Comparison of ENCODE assay signal across 14 cellular contexts in genomic region chr16:68367891-68368601, GRCh38. TPM values are rescaled to one million over a fixed set of nuclear protein-coding genes. Genes with fewer than 3 reads are reported as not detected.
DNase-seq lines count a peak whose midpoint lies in the region; ATAC-seq lines count a peak whose summit lies in the region.
"Had no signal": no experiment of that assay in that cellular context is flagged by ENCODE, and none has a peak within 500 bp of the region (broad histone marks: within the 10 kb centered on the region; RNA-seq: fewer than 3 reads in every experiment).

No MANE protein-coding gene starts in this region.

- no peaks in the 10 kb centered on the region for H3K27me3 Mint-ChIP-seq in CD4-positive, alpha-beta memory T cell
- H3K27me3 Mint-ChIP-seq in activated CD8-positive, alpha-beta T cell treated with anti-CD3 and anti-CD28 coated beads, Interleukin-2, amount 10 ng/mL, durations not matched to agents 7 days and 5 days (ENCODE audit: low read depth), result peaks cover 23% of the 10 kb centered on the region
- peaks cover 0 to 43% (median 0%) of the 10 kb centered on the region in 5 donors for H3K27me3 Mint-ChIP-seq in naive thymus-derived CD4-positive, alpha-beta T cell

- ATAC-seq in GM21717 (IDR thresholded peaks at IDR 0.05; ENCODE audit: unreplicated experiment), result peak; percentile 23
- peak; percentile 3 for ATAC-seq in activated CD8-positive, alpha-beta T cell treated with anti-CD3 and anti-CD28 coated beads, Interleukin-2, amount 10 ng/mL, durations not matched to agents 7 days and 5 days
- no peak for ATAC-seq in naive thymus-derived CD4-positive, alpha-beta T cell
- no peak for ATAC-seq in GM21423 (IDR thresholded peaks at IDR 0.05; ENCODE audit: unreplicated experiment)
- ATAC-seq: psoas muscle had no signal

- peaks cover 57% of the 10 kb centered on the region for H3K4me1 ChIP-seq in CD4-positive, alpha-beta memory T cell (ENCODE audit: insufficient read depth, low read length)
- H3K4me1 ChIP-seq in naive thymus-derived CD4-positive, alpha-beta T cell (ENCODE audit: control insufficient read depth in 2 of 2, insufficient read depth in 2 of 2, low read length in 2 of 2), result peaks cover 23 to 51% of the 10 kb centered on the region in 2 donors
- H3K4me1 ChIP-seq: psoas muscle had no signal

- H3K4me1 Mint-ChIP-seq in CD4-positive, alpha-beta memory T cell, result peaks cover 21 to 63% (median 45%) of the 10 kb centered on the region in 4 donors
- H3K4me1 Mint-ChIP-seq in activated CD8-positive, alpha-beta T cell treated with anti-CD3 and anti-CD28 coated beads, Interleukin-2, amount 10 ng/mL, durations not matched to agents 7 days and 5 days (ENCODE audit: low read depth), result peaks cover 53% of the 10 kb centered on the region
- H3K4me1 Mint-ChIP-seq in naive thymus-derived CD4-positive, alpha-beta T cell, result peaks cover 39 to 58% (median 48%) of the 10 kb centered on the region in 7 donors

- intact Hi-C loops in CD4-positive, alpha-beta memory T cell (cut with micrococcal nuclease), result no loop called here
- intact Hi-C loops in naive thymus-derived CD4-positive, alpha-beta T cell (cut with micrococcal nuclease), result loop anchor here (1.0 to 5.0 kb wide), 4 partner anchors 12 to 142 kb away; partner anchors contain the start of gene SMPD3 (in 1 of the 2)

- peak overlapping the region in 7 of 8 donors; percentile 32 to 75 (median 63) for H3K4me3 Mint-ChIP-seq in CD4-positive, alpha-beta memory T cell
- peak overlapping the region; percentile 61 for H3K4me3 Mint-ChIP-seq in activated CD8-positive, alpha-beta T cell treated with anti-CD3 and anti-CD28 coated beads, Interleukin-2, amount 10 ng/mL, durations not matched to agents 7 days and 5 days
- peak overlapping the region; percentile 51 to 74 (median 64) for H3K4me3 Mint-ChIP-seq in naive thymus-derived CD4-positive, alpha-beta T cell
- H3K4me3 Mint-ChIP-seq: activated T-cell treated with anti-CD3 and anti-CD28 coated beads, Interleukin-2, amount 50 U/mL, for 4 hours had no signal

- no peak overlapping the region for H3K4me3 ChIP-seq in CD4-positive, alpha-beta memory T cell (ENCODE audit: low read length in 2 of 2)
- no peak overlapping the region for H3K4me3 ChIP-seq in naive thymus-derived CD4-positive, alpha-beta T cell (ENCODE audit: low read length)
- H3K4me3 ChIP-seq: psoas muscle had no signal

- no peaks in the 10 kb centered on the region for H3K36me3 ChIP-seq in CD4-positive, alpha-beta memory T cell (ENCODE audit: insufficient read depth, low read length)
- H3K36me3 ChIP-seq in naive thymus-derived CD4-positive, alpha-beta T cell (ENCODE audit: control insufficient read depth in 2 of 3, insufficient read depth in 3 of 3, low read length in 3 of 3), result no peaks in the 10 kb centered on the region

- CTCF ChIA-PET in CD4-positive, alpha-beta memory T cell (lab: Charles Lee; ENCODE audit: partially characterized antibody), result interaction anchor here (0.7 to 4.1 kb wide), 8 partner anchors 8 to 152 kb away, joined by 3 to 14 read pairs (median 4); no protein-coding TSS in a partner anchor
- CTCF ChIA-PET in activated CD8-positive, alpha-beta T cell treated with anti-CD3 and anti-CD28 coated beads, Interleukin-2, amount 10 ng/mL, durations not matched to agents 7 days and 5 days (lab: Charles Lee), result interaction anchor here (0.6 to 5.0 kb wide), 13 partner anchors 10 to 153 kb away, joined by 3 to 34 read pairs (median 4); partner anchors contain the start of gene SLC7A6
- CTCF ChIA-PET in naive thymus-derived CD4-positive, alpha-beta T cell (lab: Charles Lee), result interaction anchor here (1.5 kb wide), 1 partner anchor 13 kb away, joined by 5 read pairs; no protein-coding TSS in a partner anchor

- H3K27me3 ChIP-seq in CD4-positive, alpha-beta memory T cell (ENCODE audit: insufficient read depth, low read length), result no peaks in the 10 kb centered on the region
- no peaks in the 10 kb centered on the region for H3K27me3 ChIP-seq in naive thymus-derived CD4-positive, alpha-beta T cell (ENCODE audit: control insufficient read depth in 2 of 2, insufficient read depth in 2 of 2, low read length in 2 of 2)

- no peak overlapping the region for H3K27ac ChIP-seq in CD4-positive, alpha-beta memory T cell (ENCODE audit: low read depth, low read length)
- no peak overlapping the region for H3K27ac ChIP-seq in naive thymus-derived CD4-positive, alpha-beta T cell (ENCODE audit: low read depth, low read length)
- H3K27ac ChIP-seq: psoas muscle had no signal

- no peaks in the 10 kb centered on the region for H3K36me3 Mint-ChIP-seq in CD4-positive, alpha-beta memory T cell
- H3K36me3 Mint-ChIP-seq in activated CD8-positive, alpha-beta T cell treated with anti-CD3 and anti-CD28 coated beads, Interleukin-2, amount 10 ng/mL, durations not matched to agents 7 days and 5 days (ENCODE audit: low read depth), result peaks cover 10% of the 10 kb centered on the region
- H3K36me3 Mint-ChIP-seq in naive thymus-derived CD4-positive, alpha-beta T cell, result no peaks in the 10 kb centered on the region

- POLR2A ChIA-PET in CD4-positive, alpha-beta memory T cell (lab: Charles Lee; ENCODE audit: partially characterized antibody), result interaction anchor here (0.8 to 1.4 kb wide), 2 partner anchors 11 to 48 kb away, joined by 3 read pairs; no protein-coding TSS in a partner anchor
- POLR2A ChIA-PET in activated CD8-positive, alpha-beta T cell treated with anti-CD3 and anti-CD28 coated beads, Interleukin-2, amount 10 ng/mL, durations not matched to agents 7 days and 5 days (lab: Charles Lee), result interaction anchor here (1.0 kb wide), 1 partner anchor 21 kb away, joined by 3 read pairs; no protein-coding TSS in a partner anchor
- POLR2A ChIA-PET in naive thymus-derived CD4-positive, alpha-beta T cell (lab: Charles Lee), result interaction anchor here (0.6 to 1.3 kb wide), 2 partner anchors 50 to 79 kb away, joined by 3 read pairs; no protein-coding TSS in a partner anchor

- H3K9me3 ChIP-seq in CD4-positive, alpha-beta memory T cell (ENCODE audit: control insufficient read depth in 1 of 2, low read length in 2 of 2), result no peaks in the 10 kb centered on the region
- no peaks in the 10 kb centered on the region for H3K9me3 ChIP-seq in naive thymus-derived CD4-positive, alpha-beta T cell (ENCODE audit: control insufficient read depth in 2 of 3, low read length in 3 of 3)
- H3K9me3 ChIP-seq: psoas muscle had no signal

- peak in 1 of 5 donors; percentile 9 for DNase-seq in CD4-positive, alpha-beta memory T cell
- no peak for DNase-seq in activated CD8-positive, alpha-beta T cell treated with anti-CD3 and anti-CD28 coated beads, Interleukin-2, amount 10 ng/mL, durations not matched to agents 7 days and 5 days
- DNase-seq in naive thymus-derived CD4-positive, alpha-beta T cell, result no peak
- DNase-seq in GM03348 (ENCODE audit: low spot score) (no peak), medulla oblongata (ENCODE audit: extremely low spot score) (no peak), NCI-H1436 (lab: John Stamatoyannopoulos, UW) (no peak)
- DNase-seq: activated T-cell treated with anti-CD3 and anti-CD28 coated beads, Interleukin-2, amount 50 U/mL, for 4 hours; AML-193; aorta; cortex of kidney; NCI-H1436 treated with DMSO at 0.1 percent for 48 hours; psoas muscle had no signal

- peak overlapping the region in 2 of 7 donors; percentile 36 to 57 for H3K27ac Mint-ChIP-seq in CD4-positive, alpha-beta memory T cell
- peak overlapping the region; percentile 72 for H3K27ac Mint-ChIP-seq in activated CD8-positive, alpha-beta T cell treated with anti-CD3 and anti-CD28 coated beads, Interleukin-2, amount 10 ng/mL, durations not matched to agents 7 days and 5 days
- H3K27ac Mint-ChIP-seq in naive thymus-derived CD4-positive, alpha-beta T cell, result peak overlapping the region in 4 of 9 donors; percentile 14 to 72 (median 46)

- H3K9me3 Mint-ChIP-seq in CD4-positive, alpha-beta memory T cell, result no peaks in the 10 kb centered on the region
- no peaks in the 10 kb centered on the region for H3K9me3 Mint-ChIP-seq in activated CD8-positive, alpha-beta T cell treated with anti-CD3 and anti-CD28 coated beads, Interleukin-2, amount 10 ng/mL, durations not matched to agents 7 days and 5 days (ENCODE audit: insufficient read depth)
- no peaks in the 10 kb centered on the region for H3K9me3 Mint-ChIP-seq in naive thymus-derived CD4-positive, alpha-beta T cell
- H3K9me3 Mint-ChIP-seq: activated T-cell treated with anti-CD3 and anti-CD28 coated beads, Interleukin-2, amount 50 U/mL, for 4 hours had no signal

RNA-seq across cellular contexts. Expression of gene PRMT7, which starts 57.2 kb away (rescaled TPM):
- 100 to 1,000 TPM in 1 of 2 experiments, 10 to 100 TPM in 1; 98.4 to 104 TPM for total RNA-seq in CD4-positive, alpha-beta memory T cell
- 10 to 100 TPM; 28.3 to 30.6 TPM for polyA plus RNA-seq in CD4-positive, alpha-beta memory T cell
- 10 to 100 TPM; 70.4 to 73.2 TPM for total RNA-seq in activated CD8-positive, alpha-beta T cell treated with anti-CD3 and anti-CD28 coated beads, Interleukin-2, amount 10 ng/mL, durations not matched to agents 7 days and 5 days
- 10 to 100 TPM; 60.8 to 95.1 (median 89.4) TPM for total RNA-seq in naive thymus-derived CD4-positive, alpha-beta T cell
- polyA plus RNA-seq in naive thymus-derived CD4-positive, alpha-beta T cell, result 10 to 100 TPM; 42.5 to 47.6 TPM

RNA-seq across cellular contexts. Expression of gene SLC7A6OS, which starts 57.3 kb away (rescaled TPM):
- 10 to 100 TPM; 51.9 to 55.8 TPM for total RNA-seq in CD4-positive, alpha-beta memory T cell
- polyA plus RNA-seq in CD4-positive, alpha-beta memory T cell, result 10 to 100 TPM; 22.4 to 25.2 TPM
- 10 to 100 TPM; 26.3 to 30.7 TPM for total RNA-seq in activated CD8-positive, alpha-beta T cell treated with anti-CD3 and anti-CD28 coated beads, Interleukin-2, amount 10 ng/mL, durations not matched to agents 7 days and 5 days
- total RNA-seq in naive thymus-derived CD4-positive, alpha-beta T cell, result 10 to 100 TPM; 31.4 to 50.3 (median 34.8) TPM
- 10 to 100 TPM; 22.1 to 35.6 TPM for polyA plus RNA-seq in naive thymus-derived CD4-positive, alpha-beta T cell

Comparison
In these comparisons a context has a peak if more than half of its experiments do, and no peak if none do; other contexts are left out.
1. ATAC-seq: peak in GM21717 (single experiment) and activated CD8-positive, alpha-beta T cell treated with anti-CD3 and anti-CD28 coated beads, Interleukin-2, amount 10 ng/mL, durations not matched to agents 7 days and 5 days (single experiment); none in naive thymus-derived CD4-positive, alpha-beta T cell (single experiment) and GM21423 (single experiment).
2. Peak in every context shown above with its lines, with median percentiles within 50 percentile points of each other: H3K4me3 Mint-ChIP-seq.